ENCODE assay signal across 21 cellular contexts in the genomic region with DNA sequence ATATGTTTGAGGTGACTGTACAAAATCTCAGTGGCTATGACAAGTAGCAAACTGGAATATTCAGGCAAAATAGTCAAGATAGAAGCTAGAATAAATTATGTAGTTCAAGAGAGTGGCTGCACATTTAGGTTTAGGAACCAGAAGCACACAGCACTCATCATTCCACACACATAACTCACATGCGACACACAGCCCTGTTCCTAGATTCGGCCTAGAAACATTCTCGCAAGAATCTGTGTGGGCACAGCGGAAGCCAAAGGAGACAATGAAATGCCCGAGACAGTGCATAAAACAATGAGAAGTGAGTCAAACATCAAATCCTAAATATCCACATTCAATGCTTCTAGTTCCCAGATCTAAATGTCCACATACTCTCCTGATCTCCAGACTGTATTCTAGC. TPM values are rescaled to one million over a fixed set of nuclear protein-coding genes. Genes with fewer than 3 reads are reported as not detected.
DNase-seq lines count a peak whose midpoint lies in the region; ATAC-seq, FAIRE-seq and TF ChIP-seq lines count a peak whose summit lies in the region.
"Had no signal": no experiment of that assay in that cellular context is flagged by ENCODE, and none has a peak within 500 bp of the region (broad histone marks: within the 10 kb centered on the region; RNA-seq: fewer than 3 reads in every experiment).

No MANE protein-coding gene starts in this region.

- no peaks in the 10 kb centered on the region for H3K4me1 ChIP-seq in pancreas
- H3K4me1 ChIP-seq in uterus, result no peaks in the 10 kb centered on the region
- H3K4me1 ChIP-seq: esophagus muscularis mucosa, right lobe of liver had no signal

- H3K9me3 ChIP-seq in pancreas (no peaks in the 10 kb centered on the region), uterus (no peaks in the 10 kb centered on the region)
- H3K9me3 ChIP-seq: ovary, right lobe of liver had no signal

- WGBS in pancreas, 2 donors, result 91 to 92% methylated on average over 5 of the region's 5 CpGs

- no peaks in the 10 kb centered on the region for H3K36me3 ChIP-seq in pancreas
- H3K36me3 ChIP-seq in uterus, result no peaks in the 10 kb centered on the region
- H3K36me3 ChIP-seq: esophagus muscularis mucosa, ovary, right lobe of liver had no signal

- H3K4me3 ChIP-seq in fibroblast of the aortic adventitia (ENCODE audit: low read depth, low read length) (no peak overlapping the region), pancreas (no peak overlapping the region), uterus (no peak overlapping the region)
- H3K4me3 ChIP-seq: esophagus muscularis mucosa, ovary, right lobe of liver had no signal

- TF ChIP-seq POLR2A in H54 (IDR thresholded peaks at IDR 0.05; ENCODE audit: low read depth, low read length) (no peak), uterus (IDR thresholded peaks at IDR 0.05) (no peak)

- intact Hi-C loops in pancreas (cut with DNase I), result no loop called here
- intact Hi-C loops in uterus (cut with DNase I; ENCODE audit: low total_unique reads), result no loop called here

- DNase-seq in H54 (ENCODE audit: insufficient read length, low spot score) (no peak), amniotic epithelial cell (ENCODE audit: low read depth) (peak; percentile 61), fibroblast of the aortic adventitia (ENCODE audit: low read depth) (peak; percentile 52), NK-92 (lab: John Stamatoyannopoulos, UW; ENCODE audit: unreplicated experiment) (no peak), retina (no peak), pancreas (no peak), uterus (no peak)
- DNase-seq: activated CD8-positive, alpha-beta memory T cell treated with anti-CD3 and anti-CD28 coated beads, Interleukin-2, amount 50 U/mL, for 4 hours; activated naive CD8-positive, alpha-beta T cell treated with anti-CD3 and anti-CD28 coated beads for 36 hours; effector memory CD8-positive, alpha-beta T cell; mesendoderm; NCI-H1417; NCI-H526; ovary; right lobe of liver; substantia nigra had no signal

- H3K27me3 ChIP-seq in pancreas, result no peaks in the 10 kb centered on the region
- no peaks in the 10 kb centered on the region for H3K27me3 ChIP-seq in uterus
- H3K27me3 ChIP-seq: ovary had no signal

- ATAC-seq in pancreas, result no peak
- ATAC-seq: activated T-helper 17 cell treated with anti-CD3 and anti-CD28 coated beads, Interleukin-2, amount 50 U/mL, for 72 hours; effector memory CD8-positive, alpha-beta T cell; left lobe of liver; natural killer cell treated with Interleukin-12 subunit alpha and Interleukin-12 subunit beta and Interleukin-15 and Interleukin-18, amount 100 ng/mL, for 72 hours; right lobe of liver had no signal

- peak; percentile 81 for FAIRE-seq in H54 (lab: Jason Lieb, UNC)
- FAIRE-seq in pancreas (lab: Jason Lieb, UNC), result no peak
- FAIRE-seq: colon had no signal

- H3K27ac ChIP-seq in pancreas, result no peak overlapping the region
- no peak overlapping the region for H3K27ac ChIP-seq in uterus
- H3K27ac ChIP-seq: esophagus muscularis mucosa, ovary, right lobe of liver had no signal

- TF ChIP-seq CTCF in fibroblast of the aortic adventitia (IDR thresholded peaks at IDR 0.05; ENCODE audit: insufficient read depth, low read length) (no peak), pancreas (IDR thresholded peaks at IDR 0.05) (no peak), uterus (IDR thresholded peaks at IDR 0.05) (no peak)

RNA-seq across cellular contexts. Expression of gene SUPT3H, which starts 9.5 kb away (rescaled TPM):
- total RNA-seq in fibroblast of the aortic adventitia (ENCODE audit: low replicate concordance), result 10.6 and 13.4 TPM in 2 replicates
- total RNA-seq in pancreas, result 1 to 10 TPM; 3.6 to 8.0 (median 5.3) TPM
- 1 to 10 TPM; 3.8 to 5.5 TPM for polyA plus RNA-seq in pancreas
- total RNA-seq in uterus, result 10 to 100 TPM in 2 of 4 donors, 1 to 10 TPM in 2; 1.3 to 14.9 (median 7.6) TPM

RNA-seq across cellular contexts. Expression of gene RUNX2, which starts 59.1 kb away (rescaled TPM):
- 0.74 and 5.8 TPM in 2 replicates for total RNA-seq in fibroblast of the aortic adventitia (ENCODE audit: low replicate concordance)
- total RNA-seq in pancreas, result 1 to 10 TPM in 1 of 6 donors, under 1 TPM in 5; 0.09 to 3.8 (median 0.51) TPM
- polyA plus RNA-seq in pancreas, result under 1 TPM; 0.11 to 0.21 TPM
- total RNA-seq in uterus, result 1 to 10 TPM in 3 of 4 donors, under 1 TPM in 1; 0.26 to 6.2 (median 2.1) TPM

Comparison
In these comparisons a context has a peak if more than half of its experiments do, and no peak if none do; other contexts are left out.
1. DNase-seq: peak in amniotic epithelial cell (single experiment) and fibroblast of the aortic adventitia (single experiment); none in H54 (single experiment), NK-92 (single experiment), retina (single experiment), pancreas (0 of 6) and uterus (0 of 2).